ENCODE assay signal across 8 cellular contexts in the genomic region with DNA sequence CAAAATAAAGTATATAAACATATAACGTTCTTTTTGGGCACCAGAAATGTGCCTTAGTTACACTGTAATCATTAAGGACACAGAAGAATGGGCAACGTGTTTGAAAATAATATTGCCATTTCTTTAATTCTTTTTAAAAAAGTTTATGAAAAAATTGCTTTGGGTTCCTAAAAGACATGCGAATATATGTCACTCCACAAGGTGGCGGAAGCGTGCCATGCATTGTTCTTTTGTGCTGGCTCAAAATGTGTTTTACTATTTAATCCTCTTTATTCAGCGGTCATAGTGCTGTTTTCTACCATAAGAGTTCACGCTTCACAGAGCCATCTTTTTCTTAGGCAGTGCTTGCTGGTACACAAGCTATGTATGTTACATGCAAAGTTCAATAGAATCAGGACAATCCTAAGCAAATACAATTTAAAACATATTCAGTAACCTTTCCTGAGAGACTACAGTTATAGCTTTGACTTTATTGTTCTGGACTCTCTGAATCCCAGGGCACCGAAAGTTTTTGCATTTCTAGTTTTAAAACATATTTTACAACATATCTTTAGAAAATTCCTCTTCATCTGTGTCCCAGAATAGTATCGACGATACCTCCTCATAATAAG.
DNase-seq lines count a peak whose midpoint lies in the region; ATAC-seq and TF ChIP-seq lines count a peak whose summit lies in the region.

No MANE protein-coding gene starts in this region.

- ATAC-seq in GM21528 (IDR thresholded peaks at IDR 0.05; ENCODE audit: low FRiP score, unreplicated experiment) (peak; percentile 62), Right ventricle myocardium superior (ENCODE audit: poor library complexity) (no peak), HG03039 (IDR thresholded peaks at IDR 0.05; ENCODE audit: unreplicated experiment) (no peak)

- peak; percentile 74 for TF ChIP-seq CTCF in retinal pigment epithelial cell (conservative IDR thresholded peaks at IDR 0.05; ENCODE audit: low read depth, low read length)

- H3K4me3 ChIP-seq in retinal pigment epithelial cell (ENCODE audit: low read length) = no peak overlapping the region

- intact Hi-C loops in Right ventricle myocardium superior (cut with DNase I) = loop anchor here (5.0 kb wide), 1 partner anchor 466 kb away; the partner anchor contains the start of gene IKZF2

- DNase-seq in DMS53 treated with DMSO at 0.1 percent for 48 hours (lab: John Stamatoyannopoulos, UW; ENCODE audit: unreplicated experiment) (peak; percentile 49), KG1 (lab: John Stamatoyannopoulos, UW) (peak; percentile 69), SHP77 treated with DMSO at 0.1 percent for 48 hours (lab: John Stamatoyannopoulos, UW) (peak; percentile 17), Right ventricle myocardium superior (peak; percentile 37), retinal pigment epithelial cell (ENCODE audit: low read depth) (peak; percentile 59)
- DNase-seq in activated naive CD4-positive, alpha-beta T cell treated with anti-CD3 and anti-CD28 coated beads, Interleukin-2, amount 50 U/mL, for 16 hours = peak; percentile 25

Comparison
In these comparisons a context has a peak if more than half of its experiments do, and no peak if none do; other contexts are left out.
1. DNase-seq: peak in every context shown above with its lines; median percentile 69 in KG1; 59 in retinal pigment epithelial cell; 49 in DMS53 treated with DMSO at 0.1 percent for 48 hours; 37 in Right ventricle myocardium superior; 25 in activated naive CD4-positive, alpha-beta T cell treated with anti-CD3 and anti-CD28 coated beads, Interleukin-2, amount 50 U/mL, for 16 hours; 17 in SHP77 treated with DMSO at 0.1 percent for 48 hours.